Comparison of ENCODE assay signal across 8 cellular contexts in the genomic region with DNA sequence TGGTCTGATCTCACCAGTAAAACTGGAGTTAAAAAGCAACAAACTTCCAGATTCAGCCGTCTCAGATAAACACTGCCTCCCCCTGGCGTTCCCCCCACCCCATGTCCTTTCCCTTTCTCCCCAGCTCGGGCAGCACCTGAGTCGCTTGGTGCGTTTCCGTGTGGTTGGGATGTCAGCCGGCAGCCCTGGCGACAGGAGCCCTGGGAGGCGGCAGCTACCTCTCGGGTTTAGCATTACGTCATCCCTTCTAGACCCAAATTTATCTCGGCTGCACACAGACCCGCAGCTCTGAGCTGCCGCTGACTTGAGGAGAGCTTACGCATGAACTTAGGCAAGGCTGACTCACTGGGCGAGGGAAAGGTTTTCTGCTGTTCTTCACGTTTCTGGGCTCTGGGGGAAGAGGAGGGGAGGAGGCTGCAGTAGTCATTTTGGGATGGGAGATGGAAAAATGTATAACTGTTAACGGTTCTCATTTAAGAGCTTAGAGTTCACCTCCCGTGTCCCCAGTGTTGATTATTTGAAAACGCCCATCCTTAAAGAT. TPM values are rescaled to one million over a fixed set of nuclear protein-coding genes. Genes with fewer than 3 reads are reported as not detected.
DNase-seq lines count a peak whose midpoint lies in the region; ATAC-seq and TF ChIP-seq lines count a peak whose summit lies in the region.

No MANE protein-coding gene starts in this region.

- H3K4me1 Mint-ChIP-seq in activated CD4-positive, alpha-beta memory T cell treated with anti-CD3 and anti-CD28 coated beads for 36 hours (ENCODE audit: low read depth), result peaks cover 36% of the 10 kb centered on the region

- TF ChIP-seq CTCF in dorsolateral prefrontal cortex (IDR thresholded peaks at IDR 0.05 in 54 of 56, conservative IDR thresholded peaks at IDR 0.05 in 2 of 56; ENCODE audit: low read depth in 1 of 56, partially characterized antibody in 56 of 56), result peak in 43 of 56 donors; percentile 9 to 61 (median 40)

- peak; percentile 48 for ATAC-seq in HG02973 (IDR thresholded peaks at IDR 0.05; ENCODE audit: unreplicated experiment)

- H3K9me3 Mint-ChIP-seq in activated CD4-positive, alpha-beta memory T cell treated with anti-CD3 and anti-CD28 coated beads for 36 hours, result no peaks in the 10 kb centered on the region

- H3K27ac ChIP-seq in dorsolateral prefrontal cortex, result peak overlapping the region; percentile 70 to 100 (median 93)

- no peaks in the 10 kb centered on the region for H3K27me3 Mint-ChIP-seq in activated CD4-positive, alpha-beta memory T cell treated with anti-CD3 and anti-CD28 coated beads for 36 hours

- H3K27ac Mint-ChIP-seq in activated CD4-positive, alpha-beta memory T cell treated with anti-CD3 and anti-CD28 coated beads for 36 hours, result peak overlapping the region; percentile 82

- no peaks in the 10 kb centered on the region for H3K27me3 ChIP-seq in dorsolateral prefrontal cortex

- H3K4me3 Mint-ChIP-seq in activated CD4-positive, alpha-beta memory T cell treated with anti-CD3 and anti-CD28 coated beads for 36 hours, result peak overlapping the region; percentile 75

- DNase-seq in NCI-H345 (lab: John Stamatoyannopoulos, UW) (peak; percentile 23), NCI-H345 treated with DMSO at 0.1 percent for 48 hours (lab: John Stamatoyannopoulos, UW; ENCODE audit: unreplicated experiment) (no peak), NCI-H2196 treated with DMSO at 0.1 percent for 48 hours (lab: John Stamatoyannopoulos, UW; ENCODE audit: unreplicated experiment) (peak; percentile 46), dorsolateral prefrontal cortex (peak; percentile 45 to 90 (median 82)), medulla oblongata (ENCODE audit: extremely low spot score) (peak; percentile 87)
- peak; percentile 91 for DNase-seq in activated CD4-positive, alpha-beta memory T cell treated with anti-CD3 and anti-CD28 coated beads for 36 hours
- DNase-seq in stimulated activated CD4-positive, alpha-beta T cell treated with anti-CD3 and anti-CD28 coated beads, TNF-alpha, amount 100 ng/mL, for 48 hours (ENCODE audit: low read depth in 3 of 3), result peak; percentile 60 to 80 (median 71)

- H3K4me3 ChIP-seq in dorsolateral prefrontal cortex, result peak overlapping the region; percentile 5 to 70 (median 53)

- CTCF ChIA-PET in activated CD4-positive, alpha-beta memory T cell treated with anti-CD3 and anti-CD28 coated beads for 36 hours (lab: Charles Lee), result interaction anchor here (0.9 to 12.4 kb wide), 5 partner anchors 12 to 84 kb away, joined by 3 to 197 read pairs (median 6); partner anchors contain the start of gene MXI1

- POLR2A ChIA-PET in activated CD4-positive, alpha-beta memory T cell treated with anti-CD3 and anti-CD28 coated beads for 36 hours (lab: Charles Lee), result interaction anchor here (0.8 to 10.2 kb wide), 6 partner anchors 12 to 212 kb away, joined by 3 to 187 read pairs (median 3); partner anchors contain the start of gene MXI1

- intact Hi-C loops in activated CD4-positive, alpha-beta memory T cell treated with anti-CD3 and anti-CD28 coated beads for 36 hours (cut with micrococcal nuclease), result loop anchor here (1.0 kb wide), 1 partner anchor 10 kb away; no protein-coding TSS in a partner anchor
- intact Hi-C loops in dorsolateral prefrontal cortex (cut with DNase I), result loop anchor here (5.0 to 10.0 kb wide), 2 partner anchors 217 to 334 kb away; partner anchors contain the start of gene ADD3 (in 1 of the 2)

- H3K36me3 Mint-ChIP-seq in activated CD4-positive, alpha-beta memory T cell treated with anti-CD3 and anti-CD28 coated beads for 36 hours, result no peaks in the 10 kb centered on the region

RNA-seq across cellular contexts. Expression of gene MXI1, which starts 14.4 kb away (rescaled TPM):
- 10 to 100 TPM; 29.3 to 33.1 TPM for total RNA-seq in activated CD4-positive, alpha-beta memory T cell treated with anti-CD3 and anti-CD28 coated beads for 36 hours
- 100 to 1,000 TPM in 65 of 120 experiments, 10 to 100 TPM in 55; 66.2 to 188 (median 104) TPM for total RNA-seq in dorsolateral prefrontal cortex
